Comparison of ENCODE assay signal across 8 cellular contexts in genomic region chr9:91948423-91949292, GRCh38. TPM values are rescaled to one million over a fixed set of nuclear protein-coding genes. Genes with fewer than 3 reads are reported as not detected.
DNase-seq lines count a peak whose midpoint lies in the region; ATAC-seq and TF ChIP-seq lines count a peak whose summit lies in the region.

No MANE protein-coding gene starts in this region.

- no peaks in the 10 kb centered on the region for H4K20me1 ChIP-seq in KMS-11 (ENCODE audit: insufficient read depth)

- H3K4me1 ChIP-seq in KMS-11 (ENCODE audit: low read depth, poor library complexity, severe bottlenecking) = peaks cover 14% of the 10 kb centered on the region
- H3K4me1 ChIP-seq in cardiac muscle cell (ENCODE audit: low read depth) = peaks cover 47% of the 10 kb centered on the region

- H3K4me3 ChIP-seq in KMS-11 (IDR thresholded peaks at IDR 0.05; ENCODE audit: insufficient read depth, low read depth, low read length) (no peak overlapping the region), cardiac muscle cell (peak overlapping the region; percentile 98), retinal pigment epithelial cell (ENCODE audit: low read length) (peak overlapping the region; percentile 46)

- no peaks in the 10 kb centered on the region for H3K36me3 ChIP-seq in KMS-11 (ENCODE audit: insufficient read depth)
- no peaks in the 10 kb centered on the region for H3K36me3 ChIP-seq in cardiac muscle cell

- H2AFZ ChIP-seq in KMS-11 (ENCODE audit: low read depth) = peak overlapping the region; percentile 83; the same call in 1 of the 2 replicates

- ATAC-seq in GM21360 (IDR thresholded peaks at IDR 0.05; ENCODE audit: unreplicated experiment) = no peak
- ATAC-seq in GM21786 (IDR thresholded peaks at IDR 0.05; ENCODE audit: unreplicated experiment) = no peak

- peaks cover 7% of the 10 kb centered on the region; the same call in 1 of the 2 replicates for H3K79me2 ChIP-seq in KMS-11 (ENCODE audit: insufficient read depth, low read depth)

- peak overlapping the region; percentile 63 for H3K4me2 ChIP-seq in KMS-11

- H3K9me3 ChIP-seq in cardiac muscle cell (ENCODE audit: low read depth) = no peaks in the 10 kb centered on the region

- no peak overlapping the region for H3K27ac ChIP-seq in KMS-11
- H3K27ac ChIP-seq in cardiac muscle cell = peak overlapping the region; percentile 59

- DNase-seq in COLO668 (lab: John Stamatoyannopoulos, UW; ENCODE audit: unreplicated experiment) = peak; percentile 66
- peak; percentile 43 to 51 for DNase-seq in activated T-cell treated with anti-CD3 and anti-CD28 coated beads, Interleukin-2, amount 50 U/mL, for 48 hours
- DNase-seq in cardiac muscle cell (ENCODE audit: low read depth in 1 of 2, low spot score in 1 of 2) = peak; percentile 76 to 80
- no peak for DNase-seq in retinal pigment epithelial cell (ENCODE audit: low read depth)
- no peak for DNase-seq in occipital lobe (lab: John Stamatoyannopoulos, UW)

- no peaks in the 10 kb centered on the region for H3K27me3 ChIP-seq in KMS-11 (ENCODE audit: insufficient read depth, low read depth)
- H3K27me3 ChIP-seq in cardiac muscle cell = peaks cover 3% of the 10 kb centered on the region

- peak overlapping the region; percentile 25; the same call in 1 of the 2 replicates for H3K9ac ChIP-seq in KMS-11

- no peak for TF ChIP-seq CTCF in KMS-11 (conservative IDR thresholded peaks at IDR 0.05; ENCODE audit: low read depth, low read length)
- TF ChIP-seq CTCF in cardiac muscle cell (IDR thresholded peaks at IDR 0.05; ENCODE audit: low read depth, low read length) = peak; percentile 34
- peak; percentile 15 for TF ChIP-seq CTCF in retinal pigment epithelial cell (conservative IDR thresholded peaks at IDR 0.05; ENCODE audit: low read depth, low read length)

RNA-seq across cellular contexts. Expression of gene ROR2, which starts 1.4 kb away (rescaled TPM):
- total RNA-seq in cardiac muscle cell = 36.7 and 38.6 TPM in 2 replicates
- 21.5 and 23.6 TPM in 2 replicates for polyA plus RNA-seq in cardiac muscle cell
- total RNA-seq in occipital lobe = 0.94 TPM

Comparison
In these comparisons a context has a peak if more than half of its experiments do, and no peak if none do; other contexts are left out.
1. DNase-seq: peak in COLO668 (single experiment), activated T-cell treated with anti-CD3 and anti-CD28 coated beads, Interleukin-2, amount 50 U/mL, for 48 hours (2 of 2) and cardiac muscle cell (2 of 2); none in retinal pigment epithelial cell (single experiment) and occipital lobe (single experiment).
2. RNA of gene ROR2, which starts 1.4 kb away (total RNA-seq): 36.7 to 38.6 TPM in cardiac muscle cell; 0.94 TPM in occipital lobe (single experiment); every median in the first group is over 10 times any median in the second.